Comparison of ENCODE assay signal across 27 cellular contexts in genomic region chr12:117214797-117215196, GRCh38.
"Had no signal": no experiment of that assay in that cellular context is flagged by ENCODE, and none has a peak within 500 bp of the region (broad histone marks: within the 10 kb centered on the region; RNA-seq: fewer than 3 reads in every experiment).

No MANE protein-coding gene starts in this region.

- H3K27ac ChIP-seq: ascending aorta, breast epithelium, cardiac muscle cell, colonic mucosa had no signal

- H3K27ac Mint-ChIP-seq: activated CD4-positive, alpha-beta memory T cell treated with anti-CD3 and anti-CD28 coated beads for 36 hours; activated CD4-positive, alpha-beta T cell treated with anti-CD3 and anti-CD28 coated beads for 36 hours; activated CD4-positive, alpha-beta T cell treated with anti-CD3 and anti-CD28 coated beads, Interleukin-2, amount 10 ng/mL, durations not matched to agents 24 days and 14 days; activated CD8-positive, alpha-beta memory T cell treated with anti-CD3 and anti-CD28 coated beads, Interleukin-2, amount 10 ng/mL, durations not matched to agents 7 days and 5 days; activated CD8-positive, alpha-beta T cell treated with anti-CD3 and anti-CD28 coated beads, Interleukin-2, amount 10 ng/mL, durations not matched to agents 7 days and 5 days; activated naive CD4-positive, alpha-beta T cell treated with anti-CD3 and anti-CD28 coated beads, Interleukin-2, amount 10 ng/mL, durations not matched to agents 7 days and 5 days; activated naive CD4-positive, alpha-beta T cell treated with anti-CD3 and anti-CD28 coated beads, Interleukin-2, amount 50 U/mL, for 72 hours; activated naive CD8-positive, alpha-beta T cell treated with anti-CD3 and anti-CD28 coated beads, Interleukin-2, amount 10 ng/mL, durations not matched to agents 7 days and 5 days; activated T-cell treated with anti-CD3 and anti-CD28 coated beads, Interleukin-2, amount 50 U/mL, for 24 hours; activated T-cell treated with anti-CD3 and anti-CD28 coated beads, Interleukin-2, amount 50 U/mL, for 72 hours; brain had no signal

- H3K4me1 ChIP-seq: ascending aorta, breast epithelium, colonic mucosa had no signal

- H3K4me3 Mint-ChIP-seq: activated CD4-positive, alpha-beta memory T cell treated with anti-CD3 and anti-CD28 coated beads for 36 hours; activated CD4-positive, alpha-beta T cell treated with anti-CD3 and anti-CD28 coated beads for 36 hours; activated CD4-positive, alpha-beta T cell treated with anti-CD3 and anti-CD28 coated beads, Interleukin-2, amount 10 ng/mL, durations not matched to agents 24 days and 14 days; activated CD8-positive, alpha-beta memory T cell treated with anti-CD3 and anti-CD28 coated beads, Interleukin-2, amount 10 ng/mL, durations not matched to agents 7 days and 5 days; activated CD8-positive, alpha-beta T cell treated with anti-CD3 and anti-CD28 coated beads, Interleukin-2, amount 10 ng/mL, durations not matched to agents 7 days and 5 days; activated naive CD4-positive, alpha-beta T cell treated with anti-CD3 and anti-CD28 coated beads, Interleukin-2, amount 10 ng/mL, durations not matched to agents 7 days and 5 days; activated naive CD8-positive, alpha-beta T cell treated with anti-CD3 and anti-CD28 coated beads, Interleukin-2, amount 10 ng/mL, durations not matched to agents 7 days and 5 days; activated T-cell treated with anti-CD3 and anti-CD28 coated beads, Interleukin-2, amount 50 U/mL, for 24 hours; activated T-cell treated with anti-CD3 and anti-CD28 coated beads, Interleukin-2, amount 50 U/mL, for 72 hours; brain had no signal

- H3K27me3 Mint-ChIP-seq: activated CD4-positive, alpha-beta T cell treated with anti-CD3 and anti-CD28 coated beads, Interleukin-2, amount 10 ng/mL, durations not matched to agents 24 days and 14 days had no signal

- H3K27me3 ChIP-seq: ascending aorta, colonic mucosa had no signal

- H3K36me3 Mint-ChIP-seq: activated CD4-positive, alpha-beta memory T cell treated with anti-CD3 and anti-CD28 coated beads for 36 hours; activated CD8-positive, alpha-beta memory T cell treated with anti-CD3 and anti-CD28 coated beads, Interleukin-2, amount 10 ng/mL, durations not matched to agents 7 days and 5 days; activated naive CD4-positive, alpha-beta T cell treated with anti-CD3 and anti-CD28 coated beads, Interleukin-2, amount 10 ng/mL, durations not matched to agents 7 days and 5 days; activated naive CD4-positive, alpha-beta T cell treated with anti-CD3 and anti-CD28 coated beads, Interleukin-2, amount 50 U/mL, for 72 hours; activated naive CD8-positive, alpha-beta T cell treated with anti-CD3 and anti-CD28 coated beads, Interleukin-2, amount 10 ng/mL, durations not matched to agents 7 days and 5 days; brain had no signal

- H3K9me3 Mint-ChIP-seq: activated CD4-positive, alpha-beta memory T cell treated with anti-CD3 and anti-CD28 coated beads for 36 hours; activated CD4-positive, alpha-beta T cell treated with anti-CD3 and anti-CD28 coated beads, Interleukin-2, amount 10 ng/mL, durations not matched to agents 24 days and 14 days; activated naive CD4-positive, alpha-beta T cell treated with anti-CD3 and anti-CD28 coated beads, Interleukin-2, amount 10 ng/mL, durations not matched to agents 7 days and 5 days; activated naive CD4-positive, alpha-beta T cell treated with anti-CD3 and anti-CD28 coated beads, Interleukin-2, amount 50 U/mL, for 72 hours; activated naive CD8-positive, alpha-beta T cell treated with anti-CD3 and anti-CD28 coated beads, Interleukin-2, amount 10 ng/mL, durations not matched to agents 7 days and 5 days; activated T-cell treated with anti-CD3 and anti-CD28 coated beads, Interleukin-2, amount 50 U/mL, for 24 hours; activated T-cell treated with anti-CD3 and anti-CD28 coated beads, Interleukin-2, amount 50 U/mL, for 72 hours; brain had no signal

- ATAC-seq: activated CD4-positive, alpha-beta T cell treated with anti-CD3 and anti-CD28 coated beads for 36 hours; activated CD8-positive, alpha-beta memory T cell treated with anti-CD3 and anti-CD28 coated beads, Interleukin-2, amount 10 ng/mL, durations not matched to agents 7 days and 5 days; activated CD8-positive, alpha-beta T cell treated with anti-CD3 and anti-CD28 coated beads, Interleukin-2, amount 10 ng/mL, durations not matched to agents 7 days and 5 days; activated naive CD4-positive, alpha-beta T cell treated with anti-CD3 and anti-CD28 coated beads, Interleukin-2, amount 50 U/mL, for 72 hours; activated T-cell treated with anti-CD3 and anti-CD28 coated beads, Interleukin-2, amount 50 U/mL, for 72 hours; esophagus mucosa had no signal

- H3K4me1 Mint-ChIP-seq: activated CD4-positive, alpha-beta T cell treated with anti-CD3 and anti-CD28 coated beads for 36 hours; activated CD4-positive, alpha-beta T cell treated with anti-CD3 and anti-CD28 coated beads, Interleukin-2, amount 10 ng/mL, durations not matched to agents 24 days and 14 days; activated CD8-positive, alpha-beta memory T cell treated with anti-CD3 and anti-CD28 coated beads, Interleukin-2, amount 10 ng/mL, durations not matched to agents 7 days and 5 days; activated naive CD4-positive, alpha-beta T cell treated with anti-CD3 and anti-CD28 coated beads, Interleukin-2, amount 10 ng/mL, durations not matched to agents 7 days and 5 days; activated naive CD8-positive, alpha-beta T cell treated with anti-CD3 and anti-CD28 coated beads, Interleukin-2, amount 10 ng/mL, durations not matched to agents 7 days and 5 days had no signal

- DNase-seq: activated CD4-positive, alpha-beta memory T cell treated with anti-CD3 and anti-CD28 coated beads for 36 hours; activated CD4-positive, alpha-beta T cell treated with anti-CD3 and anti-CD28 coated beads for 36 hours; activated CD4-positive, alpha-beta T cell treated with anti-CD3 and anti-CD28 coated beads, Interleukin-2, amount 10 ng/mL, durations not matched to agents 24 days and 14 days; activated CD4-positive, CD25-positive, alpha-beta regulatory T cell; activated CD4-positive, CD25-positive, alpha-beta regulatory T cell treated with anti-CD3 and anti-CD28 coated beads, Interleukin-2, amount 50 U/mL, for 72 hours; activated CD8-positive, alpha-beta memory T cell treated with anti-CD3 and anti-CD28 coated beads, Interleukin-2, amount 10 ng/mL, durations not matched to agents 7 days and 5 days; activated CD8-positive, alpha-beta memory T cell treated with anti-CD3 and anti-CD28 coated beads, Interleukin-2, amount 50 U/mL, for 4 hours; activated CD8-positive, alpha-beta T cell treated with anti-CD3 and anti-CD28 coated beads, Interleukin-2, amount 10 ng/mL, durations not matched to agents 7 days and 5 days; activated gamma-delta T cell; activated naive CD4-positive, alpha-beta T cell; activated naive CD4-positive, alpha-beta T cell treated with anti-CD3 and anti-CD28 coated beads, Interleukin-2, amount 10 ng/mL, durations not matched to agents 7 days and 5 days; activated naive CD8-positive, alpha-beta T cell treated with anti-CD3 and anti-CD28 coated beads, Interleukin-2, amount 10 ng/mL, durations not matched to agents 7 days and 5 days; activated T-cell treated with anti-CD3 and anti-CD28 coated beads, Interleukin-2, amount 50 U/mL, for 24 hours; activated T-cell treated with anti-CD3 and anti-CD28 coated beads, Interleukin-2, amount 50 U/mL, for 72 hours; central memory CD4-positive, alpha-beta T cell; cerebellar nuclear complex; colonic mucosa; effector CD8-positive, alpha-beta T cell; foreskin fibroblast; head of caudate nucleus; T-helper 2 cell had no signal

- H3K4me3 ChIP-seq: ascending aorta, breast epithelium, cardiac muscle cell, colonic mucosa had no signal

- H3K9me3 ChIP-seq: ascending aorta, breast epithelium, colonic mucosa had no signal

- H3K36me3 ChIP-seq: ascending aorta, breast epithelium, cardiac muscle cell, colonic mucosa had no signal
